ENCODE assay signal across 12 cellular contexts in genomic region chr6:5507056-5507722, GRCh38.
A peak's percentile ranks its signal among the peaks of the same experiment; 100 is the strongest.
DNase-seq lines count a peak whose midpoint lies in the region; ATAC-seq and TF ChIP-seq lines count a peak whose summit lies in the region.
"Had no signal": no experiment of that assay in that cellular context is flagged by ENCODE, and none has a peak within 500 bp of the region (broad histone marks: within the 10 kb centered on the region; RNA-seq: fewer than 3 reads in every experiment).

No MANE protein-coding gene starts in this region.

- H3K9me3 Mint-ChIP-seq in CD8-positive, alpha-beta memory T cell: no peaks in the 10 kb centered on the region
- no peaks in the 10 kb centered on the region for H3K9me3 Mint-ChIP-seq in activated naive CD4-positive, alpha-beta T cell treated with anti-CD3 and anti-CD28 coated beads, Interleukin-2, amount 50 U/mL, for 72 hours

- H3K4me1 ChIP-seq in CD8-positive, alpha-beta memory T cell (ENCODE audit: insufficient read depth, low read length): peaks cover 21% of the 10 kb centered on the region
- peaks cover 3% of the 10 kb centered on the region; the same call in 1 of the 2 replicates for H3K4me1 ChIP-seq in SJCRH30
- no peaks in the 10 kb centered on the region for H3K4me1 ChIP-seq in tibial artery

- H3K27ac ChIP-seq in CD8-positive, alpha-beta memory T cell (ENCODE audit: low read depth, low read length): no peak overlapping the region
- H3K27ac ChIP-seq in SJCRH30 (no peak overlapping the region), tibial artery (no peak overlapping the region)
- H3K27ac ChIP-seq: coronary artery, KMS-11 had no signal

- no peak for TF ChIP-seq CTCF in tibial artery (IDR thresholded peaks at IDR 0.05)

- peak overlapping the region in 7 of 8 donors; percentile 5 to 58 (median 33) for H3K27ac Mint-ChIP-seq in CD8-positive, alpha-beta memory T cell
- H3K27ac Mint-ChIP-seq in activated naive CD4-positive, alpha-beta T cell treated with anti-CD3 and anti-CD28 coated beads, Interleukin-2, amount 50 U/mL, for 72 hours: peak overlapping the region; percentile 79 to 85

- H3K36me3 ChIP-seq in CD8-positive, alpha-beta memory T cell (ENCODE audit: insufficient read depth, low read length): no peaks in the 10 kb centered on the region
- no peaks in the 10 kb centered on the region for H3K36me3 ChIP-seq in SJCRH30
- H3K36me3 ChIP-seq in tibial artery: no peaks in the 10 kb centered on the region

- peak overlapping the region; percentile 12 for H3K4me3 ChIP-seq in CD8-positive, alpha-beta memory T cell (ENCODE audit: low read length)
- no peak overlapping the region for H3K4me3 ChIP-seq in SJCRH30
- H3K4me3 ChIP-seq in tibial artery: no peak overlapping the region
- H3K4me3 ChIP-seq: coronary artery had no signal

- H3K36me3 Mint-ChIP-seq in CD8-positive, alpha-beta memory T cell: peaks cover 0 to 4% (median 4%) of the 10 kb centered on the region in 3 donors
- H3K36me3 Mint-ChIP-seq in activated naive CD4-positive, alpha-beta T cell treated with anti-CD3 and anti-CD28 coated beads, Interleukin-2, amount 50 U/mL, for 72 hours: peaks cover 0 to 4% of the 10 kb centered on the region in 2 donors

- no peaks in the 10 kb centered on the region for H3K9me3 ChIP-seq in CD8-positive, alpha-beta memory T cell (ENCODE audit: low read length)
- H3K9me3 ChIP-seq in SJCRH30 (replicated peaks): no peaks in the 10 kb centered on the region
- no peaks in the 10 kb centered on the region for H3K9me3 ChIP-seq in tibial artery

- intact Hi-C loops in tibial artery (cut with DNase I; ENCODE audit: low total_unique reads): no loop called here

- ATAC-seq in GM19351 (IDR thresholded peaks at IDR 0.05; ENCODE audit: unreplicated experiment) (peak; percentile 82), HG03045 (IDR thresholded peaks at IDR 0.05; ENCODE audit: unreplicated experiment) (peak; percentile 70)
- peak; percentile 54 to 59 for ATAC-seq in activated naive CD4-positive, alpha-beta T cell treated with anti-CD3 and anti-CD28 coated beads, Interleukin-2, amount 50 U/mL, for 72 hours
- ATAC-seq: left cardiac atrium had no signal

- no peaks in the 10 kb centered on the region for H3K27me3 Mint-ChIP-seq in CD8-positive, alpha-beta memory T cell

- peak in 2 of 5 donors; percentile 20 to 36 for DNase-seq in CD8-positive, alpha-beta memory T cell
- no peak for DNase-seq in activated naive CD4-positive, alpha-beta T cell treated with anti-CD3 and anti-CD28 coated beads, Interleukin-2, amount 50 U/mL, for 72 hours (ENCODE audit: low spot score in 2 of 2)
- DNase-seq in SJCRH30: no peak
- no peak for DNase-seq in Ammon's horn (ENCODE audit: low spot score)
- no peak for DNase-seq in tibial artery
- no peak for DNase-seq in islet precursor cell
- DNase-seq: Calu3, left cardiac atrium had no signal

- peak overlapping the region in 6 of 7 donors; percentile 25 to 82 (median 54) for H3K4me3 Mint-ChIP-seq in CD8-positive, alpha-beta memory T cell

- CTCF ChIA-PET in CD8-positive, alpha-beta memory T cell (lab: Charles Lee): no interaction called here

- H3K27me3 ChIP-seq in CD8-positive, alpha-beta memory T cell (ENCODE audit: insufficient read depth, low read length, poor library complexity, severe bottlenecking): no peaks in the 10 kb centered on the region
- H3K27me3 ChIP-seq in SJCRH30: no peaks in the 10 kb centered on the region
- no peaks in the 10 kb centered on the region for H3K27me3 ChIP-seq in tibial artery

- H3K4me1 Mint-ChIP-seq in CD8-positive, alpha-beta memory T cell: peaks cover 24 to 29% (median 27%) of the 10 kb centered on the region in 3 donors

- POLR2A ChIA-PET in CD8-positive, alpha-beta memory T cell (lab: Charles Lee): no interaction called here
